ENCODE assay signal across 10 cellular contexts in the genomic region with DNA sequence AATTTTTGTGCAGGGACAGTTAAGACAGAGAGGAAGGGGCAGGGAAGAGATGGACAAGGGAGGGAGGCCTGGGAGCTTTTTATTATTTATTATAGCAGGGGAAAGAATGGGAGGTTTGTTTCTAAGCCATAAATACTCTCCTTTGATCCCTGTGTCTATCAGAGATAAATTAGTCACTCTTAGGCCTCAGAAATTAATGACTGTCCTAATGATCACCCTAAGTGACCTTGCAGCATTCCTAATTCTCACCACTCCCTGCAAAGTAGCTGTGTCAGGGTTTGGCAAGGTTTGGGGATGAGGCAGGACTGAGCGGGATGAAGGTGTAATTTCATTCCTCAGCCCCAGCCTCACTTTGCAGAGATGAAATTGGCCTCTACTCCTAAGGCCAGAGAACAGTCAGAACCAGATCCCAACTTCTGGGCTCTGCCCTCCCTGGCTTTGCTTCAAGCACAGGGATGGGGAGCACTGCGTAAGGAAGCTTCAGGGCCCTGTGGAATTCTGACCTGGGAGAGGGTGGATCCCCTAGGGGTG.
DNase-seq lines count a peak whose midpoint lies in the region; ATAC-seq, FAIRE-seq and TF ChIP-seq lines count a peak whose summit lies in the region.
"Had no signal": no experiment of that assay in that cellular context is flagged by ENCODE, and none has a peak within 500 bp of the region (broad histone marks: within the 10 kb centered on the region; RNA-seq: fewer than 3 reads in every experiment).

No MANE protein-coding gene starts in this region.

- no peak overlapping the region for H4K91ac ChIP-seq in H9 (ENCODE audit: insufficient read length, low read depth, low read length)

- FAIRE-seq in K562 (lab: Jason Lieb, UNC), result no peak

- peak overlapping the region; percentile 65 to 96 (median 91); a peak in 5 of 7 replicates for H3K27ac Mint-ChIP-seq in H9
- H3K27ac Mint-ChIP-seq in activated T-helper 17 cell treated with anti-CD3 and anti-CD28 coated beads, Interleukin-2, amount 50 U/mL, for 72 hours, result no peak overlapping the region

- H4K20me1 ChIP-seq in H9 (ENCODE audit: control insufficient read depth, insufficient read depth, insufficient read length) (no peaks in the 10 kb centered on the region), K562 (replicated peaks; ENCODE audit: control insufficient read depth, insufficient read depth, low read length) (no peaks in the 10 kb centered on the region), smooth muscle cell (ENCODE audit: low read depth) (no peaks in the 10 kb centered on the region)

- no peak overlapping the region for H3K4me3 Mint-ChIP-seq in H9
- no peak overlapping the region for H3K4me3 Mint-ChIP-seq in activated T-helper 17 cell treated with anti-CD3 and anti-CD28 coated beads, Interleukin-2, amount 50 U/mL, for 72 hours

- no peak overlapping the region for H3K4ac ChIP-seq in H9 (ENCODE audit: low read depth, low read length)

- no peaks in the 10 kb centered on the region for H3K9me1 ChIP-seq in K562 (ENCODE audit: control insufficient read depth, insufficient read depth, low read length)

- no TSS peak for BruUV-seq in K562 (replicated peaks; lab: Mats Ljungman, UMichigan)

- H3K14ac ChIP-seq in H9 (ENCODE audit: insufficient read depth, low read length), result no peak overlapping the region

- H2BK120ac ChIP-seq in H9 (ENCODE audit: low read depth, low read length, poor library complexity, severe bottlenecking), result no peak overlapping the region

- H3K4me3 ChIP-seq in K562 (no peak overlapping the region), iPS-20b (ENCODE audit: low read length) (no peak overlapping the region), smooth muscle cell (no peak overlapping the region)

- POLR2A ChIA-PET in K562 (lab: Yijun Ruan, JAX), result no interaction called here

- H3K79me2 ChIP-seq in H9 (ENCODE audit: insufficient read depth, low read length) (no peaks in the 10 kb centered on the region), K562 (ENCODE audit: control insufficient read depth, insufficient read depth, low read length) (no peaks in the 10 kb centered on the region), smooth muscle cell (ENCODE audit: low read depth) (no peaks in the 10 kb centered on the region)

- no peaks in the 10 kb centered on the region for H3F3A ChIP-seq in smooth muscle cell (ENCODE audit: low read depth)

- DNase-seq in H9 (no peak), K562 (ENCODE audit: extremely low read depth in 1 of 4, low spot score in 3 of 4) (no peak), smooth muscle cell (lab: John Stamatoyannopoulos, UW; ENCODE audit: unreplicated experiment) (no peak), NCI-H345 (lab: John Stamatoyannopoulos, UW) (no peak)
- DNase-seq in stimulated activated CD4-positive, alpha-beta T cell treated with anti-CD3 and anti-CD28 coated beads, Interleukin-4, amount 100 ng/mL, for 1 hour, result no peak
- DNase-seq: midbrain, T-helper 1 cell had no signal

- H2AK5ac ChIP-seq in H9 (ENCODE audit: insufficient read length, low read length), result no peak overlapping the region

- H3K4me1 ChIP-seq in H9 (ENCODE audit: insufficient read depth, low read length) (peaks cover 4% of the 10 kb centered on the region; the same call in 1 of the 2 replicates), K562 (replicated peaks in 1 of 2; ENCODE audit: control insufficient read depth in 2 of 2, insufficient read depth in 2 of 2, low read length in 2 of 2) (peaks cover 3 to 9% of the 10 kb centered on the region in 2 experiments; a peak in 3 of 5 replicates), iPS-20b (ENCODE audit: insufficient read depth, low read length) (peaks cover 13% of the 10 kb centered on the region; the same call in 1 of the 2 replicates), smooth muscle cell (ENCODE audit: low read depth) (peaks cover 14% of the 10 kb centered on the region)

- in situ Hi-C loops in K562 (cut with MboI), result loop anchor here (5.0 kb wide), 3 partner anchors 114 to 494 kb away; no protein-coding TSS in a partner anchor

- peaks cover 0 to 18% (median 12%) of the 10 kb centered on the region in 3 experiments; a peak in 6 of 7 replicates for H3K36me3 Mint-ChIP-seq in H9 (ENCODE audit: insufficient read depth in 1 of 3, low read depth in 3 of 3)
- H3K36me3 Mint-ChIP-seq in activated T-helper 17 cell treated with anti-CD3 and anti-CD28 coated beads, Interleukin-2, amount 50 U/mL, for 72 hours (ENCODE audit: low read depth), result no peaks in the 10 kb centered on the region

- no peaks in the 10 kb centered on the region for H3K23me2 ChIP-seq in H9 (ENCODE audit: insufficient read length, low read depth, low read length, poor library complexity, severe bottlenecking)

- H3K27ac ChIP-seq in H9 (ENCODE audit: insufficient read length, low read depth, low read length) (no peak overlapping the region), K562 (ENCODE audit: extremely low read depth, low read depth, low read length) (no peak overlapping the region), iPS-20b (ENCODE audit: low read length) (no peak overlapping the region), smooth muscle cell (ENCODE audit: low read depth) (no peak overlapping the region)

- H3K79me1 ChIP-seq in H9 (ENCODE audit: insufficient read depth, low read depth, low read length, poor library complexity, severe bottlenecking), result no peaks in the 10 kb centered on the region

- H3K4me2 ChIP-seq in H9 (ENCODE audit: insufficient read depth, insufficient read length, low read length) (no peak overlapping the region), K562 (ENCODE audit: insufficient read depth, low read length) (no peak overlapping the region), smooth muscle cell (peak overlapping the region; percentile 74)

- WGBS in H9 (ENCODE audit: extremely low coverage, insufficient read length, low lambda C conversion rate), result no CpG with 5 or more reads among the region's 2 CpGs
- 71% methylated on average over 1 of the region's 2 CpGs for WGBS in K562 (ENCODE audit: insufficient coverage, low coverage, missing lambda C conversion rate)
- WGBS in smooth muscle cell (ENCODE audit: low lambda C conversion rate), result 77% methylated on average over 2 of the region's 2 CpGs

- intact Hi-C loops in K562 (cut with micrococcal nuclease), result loop anchor here (2.0 kb wide), 1 partner anchor 114 kb away; no protein-coding TSS in a partner anchor

- H3K56ac ChIP-seq in H9 (ENCODE audit: insufficient read length, low read depth, low read length), result no peak overlapping the region

- TF ChIP-seq RAD21 in K562 (CRISPR knock-in tag; conservative IDR thresholded peaks at IDR 0.05 in 1 of 2, IDR thresholded peaks at IDR 0.05 in 1 of 2), result no peak

- H2BK12ac ChIP-seq in H9 (ENCODE audit: insufficient read length, low read depth, low read length), result no peak overlapping the region

- no peak overlapping the region for H2AFZ ChIP-seq in H9 (ENCODE audit: low read length)
- peak overlapping the region; percentile 80; the same call in 1 of the 2 replicates for H2AFZ ChIP-seq in K562 (ENCODE audit: low read depth, low read length)
- peak overlapping the region; percentile 90 for H2AFZ ChIP-seq in smooth muscle cell (ENCODE audit: low read depth)

- no peak overlapping the region for H2BK5ac ChIP-seq in H9 (ENCODE audit: insufficient read length, low read length)

- no peak overlapping the region for H4K5ac ChIP-seq in H9 (ENCODE audit: insufficient read length, low read depth, low read length)

- H3K27me3 ChIP-seq in H9 (ENCODE audit: insufficient read depth, low read length) (no peaks in the 10 kb centered on the region), K562 (ENCODE audit: control insufficient read depth in 2 of 2, insufficient read depth in 2 of 2, low read length in 2 of 2) (no peaks in the 10 kb centered on the region), iPS-20b (ENCODE audit: insufficient read depth, low read length) (no peaks in the 10 kb centered on the region), smooth muscle cell (ENCODE audit: low read depth) (no peaks in the 10 kb centered on the region)

- peaks cover 15 to 18% of the 10 kb centered on the region in 2 experiments for H3K9me3 Mint-ChIP-seq in H9
- H3K9me3 Mint-ChIP-seq in activated T-helper 17 cell treated with anti-CD3 and anti-CD28 coated beads, Interleukin-2, amount 50 U/mL, for 72 hours, result no peaks in the 10 kb centered on the region

- H3K18ac ChIP-seq in H9 (ENCODE audit: insufficient read length, low read depth, low read length), result peak overlapping the region; percentile 25

- CTCF ChIA-PET in K562 (lab: Yijun Ruan, JAX; ENCODE audit: low intra/inter-chr PET ratio), result interaction anchor here (0.7 to 3.9 kb wide), 5 partner anchors 76 to 1276 kb away, joined by 3 to 37 read pairs (median 5); no protein-coding TSS in a partner anchor

- no peak overlapping the region for H3K23ac ChIP-seq in H9 (ENCODE audit: insufficient read length, low read depth, low read length)

- H3K27me3 Mint-ChIP-seq in H9 (ENCODE audit: low read depth), result no peaks in the 10 kb centered on the region
- no peaks in the 10 kb centered on the region for H3K27me3 Mint-ChIP-seq in activated T-helper 17 cell treated with anti-CD3 and anti-CD28 coated beads, Interleukin-2, amount 50 U/mL, for 72 hours

- no peaks in the 10 kb centered on the region for H3K9me3 ChIP-seq in H9 (ENCODE audit: control insufficient read depth, low read depth, low read length)
- H3K9me3 ChIP-seq in K562 (replicated peaks; ENCODE audit: control insufficient read depth, insufficient read depth, low read depth, low read length), result no peaks in the 10 kb centered on the region
- H3K9me3 ChIP-seq in iPS-20b (ENCODE audit: insufficient read depth, low read depth, low read length), result no peaks in the 10 kb centered on the region
- H3K9me3 ChIP-seq in smooth muscle cell (replicated peaks; ENCODE audit: low read depth), result no peaks in the 10 kb centered on the region

- no peak overlapping the region for H3T11ph ChIP-seq in H9 (ENCODE audit: low read length)

- TF ChIP-seq EP300 in K562 (IDR thresholded peaks at IDR 0.05; ENCODE audit: low read length), result no peak

- H2BK15ac ChIP-seq in H9 (ENCODE audit: low read depth, low read length), result no peak overlapping the region

- TF ChIP-seq POLR2A in K562 (conservative IDR thresholded peaks at IDR 0.05), result no peak

- no peak overlapping the region for H3K9ac ChIP-seq in H9 (ENCODE audit: extremely low read depth, insufficient read length, low read length)
- peak overlapping the region in 1 of 2 experiments; percentile 2; a peak in 1 of 4 replicates for H3K9ac ChIP-seq in K562 (ENCODE audit: insufficient read depth in 1 of 2, low read depth in 2 of 2, low read length in 2 of 2)
- H3K9ac ChIP-seq in iPS-20b (ENCODE audit: low read depth, low read length), result peak overlapping the region; percentile 53; the same call in 1 of the 2 replicates
- no peak overlapping the region for H3K9ac ChIP-seq in smooth muscle cell (ENCODE audit: low read depth)

- H3K36me3 ChIP-seq in K562 (ENCODE audit: control insufficient read depth, insufficient read depth, low read length), result no peaks in the 10 kb centered on the region; the same call in 2 of the 3 replicates
- no peaks in the 10 kb centered on the region for H3K36me3 ChIP-seq in iPS-20b (ENCODE audit: insufficient read depth, low read depth, low read length)
- no peaks in the 10 kb centered on the region for H3K36me3 ChIP-seq in smooth muscle cell (ENCODE audit: low read depth)

- peaks cover 37 to 41% of the 10 kb centered on the region in 2 experiments for H3K4me1 Mint-ChIP-seq in H9
- no peaks in the 10 kb centered on the region for H3K4me1 Mint-ChIP-seq in activated T-helper 17 cell treated with anti-CD3 and anti-CD28 coated beads, Interleukin-2, amount 50 U/mL, for 72 hours

- ATAC-seq in K562 (no peak; the same call in 2 of the 3 replicates), GM21360 (IDR thresholded peaks at IDR 0.05; ENCODE audit: unreplicated experiment) (no peak)
- ATAC-seq in activated T-helper 17 cell treated with anti-CD3 and anti-CD28 coated beads, Interleukin-2, amount 50 U/mL, for 72 hours (replicated peaks), result no peak

- H4K8ac ChIP-seq in H9 (replicated peaks; ENCODE audit: insufficient read length, low read depth, low read length), result no peak overlapping the region

- no peak overlapping the region for H2BK20ac ChIP-seq in H9 (ENCODE audit: low read depth, low read length, poor library complexity, severe bottlenecking)

- TF ChIP-seq CTCF in H9 (conservative IDR thresholded peaks at IDR 0.05) (no peak), K562 (IDR thresholded peaks at IDR 0.05 in 2 of 3, conservative IDR thresholded peaks at IDR 0.05 in 1 of 3; ENCODE audit: insufficient read depth in 2 of 3, low read depth in 1 of 3, low read length in 3 of 3) (no peak), smooth muscle cell (IDR thresholded peaks at IDR 0.05; ENCODE audit: borderline replicate concordance, insufficient read depth, poor library complexity, severe bottlenecking) (no peak)
